Comparison of ENCODE assay signal across 12 cellular contexts in the genomic region with DNA sequence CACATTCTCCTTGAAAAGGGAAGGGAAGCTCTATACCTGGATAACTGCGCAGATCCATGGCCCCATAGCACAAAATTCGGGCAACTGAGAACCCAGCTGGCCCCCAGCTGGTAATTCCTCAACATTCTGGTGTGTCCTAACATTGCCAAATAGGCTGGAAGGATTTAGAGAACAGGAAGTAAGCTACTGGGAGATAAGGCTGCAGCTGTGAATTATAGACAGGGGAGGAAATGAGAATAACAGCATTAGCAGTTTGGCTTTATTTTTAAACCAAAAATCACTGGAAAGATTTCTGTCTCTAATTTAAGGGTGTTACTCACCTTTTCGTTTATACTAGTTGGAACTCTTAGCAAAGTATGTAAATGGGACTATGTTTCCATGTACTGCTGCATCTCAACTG.
DNase-seq lines count a peak whose midpoint lies in the region; ATAC-seq and TF ChIP-seq lines count a peak whose summit lies in the region.
"Had no signal": no experiment of that assay in that cellular context is flagged by ENCODE, and none has a peak within 500 bp of the region (broad histone marks: within the 10 kb centered on the region; RNA-seq: fewer than 3 reads in every experiment).

No MANE protein-coding gene starts in this region.

- H3K9me3 Mint-ChIP-seq in activated naive CD4-positive, alpha-beta T cell treated with anti-CD3 and anti-CD28 coated beads, Interleukin-2, amount 50 U/mL, for 72 hours, result no peaks in the 10 kb centered on the region

- peak overlapping the region; percentile 25 for H3K4me2 ChIP-seq in Loucy (ENCODE audit: low read depth, low read length, poor library complexity, severe bottlenecking)

- H3K27me3 ChIP-seq in ACC112 (ENCODE audit: insufficient read depth, low read length), result no peaks in the 10 kb centered on the region
- H3K27me3 ChIP-seq in Loucy (ENCODE audit: insufficient read depth, low read length, poor library complexity, severe bottlenecking), result no peaks in the 10 kb centered on the region

- H3K79me2 ChIP-seq in ACC112 (ENCODE audit: control insufficient read depth, insufficient read depth, low read length, unreplicated experiment) (no peaks in the 10 kb centered on the region), Loucy (ENCODE audit: insufficient read depth, low read length) (no peaks in the 10 kb centered on the region)

- ATAC-seq in GM18520 (IDR thresholded peaks at IDR 0.05; ENCODE audit: unreplicated experiment), result no peak
- no peak for ATAC-seq in activated naive CD4-positive, alpha-beta T cell treated with anti-CD3 and anti-CD28 coated beads, Interleukin-2, amount 50 U/mL, for 72 hours

- no peak overlapping the region for H2AFZ ChIP-seq in ACC112 (ENCODE audit: low read length, unreplicated experiment)
- no peak overlapping the region for H2AFZ ChIP-seq in Loucy (ENCODE audit: low read length)

- H3K36me3 Mint-ChIP-seq in activated naive CD4-positive, alpha-beta T cell treated with anti-CD3 and anti-CD28 coated beads, Interleukin-2, amount 50 U/mL, for 72 hours, result peaks cover 5 to 6% of the 10 kb centered on the region in 2 donors

- peak overlapping the region; percentile 59 for H3K27ac ChIP-seq in ACC112 (ENCODE audit: low read depth, low read length)

- in situ Hi-C loops in astrocyte of the spinal cord (cut with HindIII; ENCODE audit: low sequenced_read_pairs), result no loop called here

- no peak overlapping the region for H3K9ac ChIP-seq in Loucy (ENCODE audit: low read depth, low read length, poor library complexity, severe bottlenecking)

- peaks cover 27% of the 10 kb centered on the region for H3K4me1 ChIP-seq in ACC112 (ENCODE audit: control insufficient read depth, insufficient read depth, low read length, unreplicated experiment)
- peaks cover 21% of the 10 kb centered on the region for H3K4me1 ChIP-seq in Loucy (ENCODE audit: insufficient read depth, low read length, poor library complexity, severe bottlenecking)

- H3K27ac Mint-ChIP-seq in activated naive CD4-positive, alpha-beta T cell treated with anti-CD3 and anti-CD28 coated beads, Interleukin-2, amount 50 U/mL, for 72 hours, result no peak overlapping the region

- H3K9me2 ChIP-seq in Loucy (replicated peaks; ENCODE audit: low read depth, low read length), result no peaks in the 10 kb centered on the region

- no peak overlapping the region for H3K4me3 ChIP-seq in ACC112 (ENCODE audit: low read depth, low read length)
- no peak overlapping the region for H3K4me3 ChIP-seq in Loucy (ENCODE audit: low read length, poor library complexity, severe bottlenecking)
- H3K4me3 ChIP-seq in astrocyte of the spinal cord (ENCODE audit: low read depth, low read length), result no peak overlapping the region

- H3K9me3 ChIP-seq in Loucy (ENCODE audit: insufficient read depth, low read depth, low read length), result no peaks in the 10 kb centered on the region

- H4K20me1 ChIP-seq in Loucy (ENCODE audit: insufficient read depth, low read length, poor library complexity, severe bottlenecking), result no peaks in the 10 kb centered on the region

- peaks cover 4% of the 10 kb centered on the region; the same call in 1 of the 2 replicates for H3K36me3 ChIP-seq in ACC112 (ENCODE audit: insufficient read depth, low read length)
- H3K36me3 ChIP-seq in Loucy (ENCODE audit: insufficient read depth, low read length), result no peaks in the 10 kb centered on the region

- DNase-seq in astrocyte of the spinal cord (ENCODE audit: low read depth, low spot score), result peak; percentile 61
- peak; percentile 76 for DNase-seq in iris pigment epithelial cell (ENCODE audit: low read depth)
- DNase-seq in activated naive CD4-positive, alpha-beta T cell treated with anti-CD3 and anti-CD28 coated beads, Interleukin-2, amount 50 U/mL, for 72 hours (ENCODE audit: low spot score in 2 of 2), result no peak
- DNase-seq in effector CD8-positive, alpha-beta T cell (lab: John Stamatoyannopoulos, UW), result no peak
- no peak for DNase-seq in NCI-H2107 treated with DMSO at 0.1 percent for 48 hours (lab: John Stamatoyannopoulos, UW; ENCODE audit: unreplicated experiment)
- DNase-seq: islet precursor cell; NCI-H187 treated with DMSO at 0.1 percent for 48 hours; stimulated activated CD8-positive, alpha-beta memory T cell treated with anti-CD3 and anti-CD28 coated beads, Interleukin-4, amount 100 ng/mL, for 48 hours; T-helper 2 cell had no signal

- no peak for TF ChIP-seq CTCF in Loucy (conservative IDR thresholded peaks at IDR 0.05; ENCODE audit: low read length)
- no peak for TF ChIP-seq CTCF in astrocyte of the spinal cord (IDR thresholded peaks at IDR 0.05; ENCODE audit: low read depth, low read length)

- H3F3A ChIP-seq in Loucy (ENCODE audit: low read depth), result no peaks in the 10 kb centered on the region; the same call in 1 of the 2 replicates

Comparison
In these comparisons a context has a peak if more than half of its experiments do, and no peak if none do; other contexts are left out.
1. DNase-seq: peak in astrocyte of the spinal cord (single experiment) and iris pigment epithelial cell (single experiment); none in activated naive CD4-positive, alpha-beta T cell treated with anti-CD3 and anti-CD28 coated beads, Interleukin-2, amount 50 U/mL, for 72 hours (0 of 2), effector CD8-positive, alpha-beta T cell (single experiment) and NCI-H2107 treated with DMSO at 0.1 percent for 48 hours (single experiment).